In genomic region chr1:15764269-15764764, GRCh38 we compare ENCODE assay signal across 18 cellular contexts. TPM values are rescaled to one million over a fixed set of nuclear protein-coding genes. Genes with fewer than 3 reads are reported as not detected.
A peak's percentile ranks its signal among the peaks of the same experiment; 100 is the strongest.
DNase-seq lines count a peak whose midpoint lies in the region; ATAC-seq and TF ChIP-seq lines count a peak whose summit lies in the region.
"Had no signal": no experiment of that assay in that cellular context is flagged by ENCODE, and none has a peak within 500 bp of the region (broad histone marks: within the 10 kb centered on the region; RNA-seq: fewer than 3 reads in every experiment).

No MANE protein-coding gene starts in this region.

- peaks cover 33% of the 10 kb centered on the region for H3K4me1 Mint-ChIP-seq in endothelial cell (ENCODE audit: unreplicated experiment)

- H3K9me3 ChIP-seq in left ventricle myocardium inferior (replicated peaks) (no peaks in the 10 kb centered on the region), mucosa of rectum (ENCODE audit: control insufficient read depth in 2 of 2, low read length in 2 of 2) (no peaks in the 10 kb centered on the region)
- H3K9me3 ChIP-seq: MG63, spleen had no signal

- H3K27ac Mint-ChIP-seq in endothelial cell (ENCODE audit: unreplicated experiment): peak overlapping the region; percentile 31

- ATAC-seq in left cardiac atrium (no peak), HG02610 (IDR thresholded peaks at IDR 0.05; ENCODE audit: unreplicated experiment) (no peak)
- ATAC-seq: GM12878 had no signal

- H3K36me3 ChIP-seq in left ventricle myocardium inferior (peaks cover 27% of the 10 kb centered on the region), mucosa of rectum (ENCODE audit: control insufficient read depth in 2 of 2, insufficient read depth in 2 of 2, low read length in 2 of 2) (peaks cover 34 to 40% of the 10 kb centered on the region in 2 donors)
- H3K36me3 ChIP-seq: MG63 had no signal

- peaks cover 25% of the 10 kb centered on the region for H3K27me3 ChIP-seq in left ventricle myocardium inferior (ENCODE audit: low read depth)
- no peaks in the 10 kb centered on the region for H3K27me3 ChIP-seq in mucosa of rectum (ENCODE audit: control insufficient read depth in 2 of 2, insufficient read depth in 2 of 2, low read length in 2 of 2)
- H3K27me3 ChIP-seq: MG63 had no signal

- DNase-seq in left ventricle myocardium inferior (no peak), left cardiac atrium (no peak), endothelial cell (ENCODE audit: low spot score) (no peak), NCI-H2107 treated with DMSO at 0.1 percent for 48 hours (lab: John Stamatoyannopoulos, UW; ENCODE audit: unreplicated experiment) (no peak), NCI-H1694 (lab: John Stamatoyannopoulos, UW) (no peak), NCI-H2029 treated with DMSO at 0.1 percent for 48 hours (lab: John Stamatoyannopoulos, UW) (no peak)
- DNase-seq: activated CD8-positive, alpha-beta memory T cell treated with anti-CD3 and anti-CD28 coated beads for 24 hours; activated naive CD4-positive, alpha-beta T cell treated with anti-CD3 and anti-CD28 coated beads, Interleukin-2, amount 50 U/mL, for 16 hours; DND-41; MG63; NCI-H2227 treated with DMSO at 0.1 percent for 48 hours; SHP77; spleen had no signal

- peak overlapping the region; percentile 32 to 34 for H3K9ac ChIP-seq in mucosa of rectum (ENCODE audit: low read depth in 1 of 2, low read length in 2 of 2)

- no peak for TF ChIP-seq CTCF in left ventricle myocardium inferior (IDR thresholded peaks at IDR 0.05; ENCODE audit: borderline replicate concordance)
- TF ChIP-seq CTCF in endothelial cell (IDR thresholded peaks at IDR 0.05; ENCODE audit: unreplicated experiment): no peak

- H3K4me1 ChIP-seq in left ventricle myocardium inferior (peaks cover 66% of the 10 kb centered on the region), mucosa of rectum (ENCODE audit: control insufficient read depth in 2 of 2, insufficient read depth in 2 of 2, low read length in 2 of 2) (peaks cover 26 to 37% of the 10 kb centered on the region in 2 donors)

- H3K27ac ChIP-seq in left ventricle myocardium inferior (replicated peaks) (peak overlapping the region; percentile 56), mucosa of rectum (ENCODE audit: low read depth in 2 of 2, low read length in 2 of 2) (peak overlapping the region; percentile 80 to 89)

- peak overlapping the region; percentile 77 for H3K4me3 Mint-ChIP-seq in endothelial cell (ENCODE audit: unreplicated experiment)

- no peaks in the 10 kb centered on the region for H3K9me3 Mint-ChIP-seq in endothelial cell (ENCODE audit: unreplicated experiment)

- H3K36me3 Mint-ChIP-seq in endothelial cell (ENCODE audit: low read depth, unreplicated experiment): peaks cover 40% of the 10 kb centered on the region

- H3K4me3 ChIP-seq in left ventricle myocardium inferior (no peak overlapping the region), mucosa of rectum (ENCODE audit: low read length in 2 of 2) (peak overlapping the region; percentile 14 to 34)
- H3K4me3 ChIP-seq: GM12878, MG63, spleen had no signal

- intact Hi-C loops in left ventricle myocardium inferior (cut with micrococcal nuclease) (no loop called here), left cardiac atrium (cut with DNase I) (no loop called here)

- H3K27me3 Mint-ChIP-seq in endothelial cell (ENCODE audit: unreplicated experiment): peaks cover 16% of the 10 kb centered on the region

RNA-seq across cellular contexts. Expression of gene FBLIM1, which starts 5.7 kb away (rescaled TPM):
- total RNA-seq in left ventricle myocardium inferior (89.1 TPM), left cardiac atrium (10 to 100 TPM; 75.1 to 82.8 TPM), endothelial cell (ENCODE audit: unreplicated experiment) (198 TPM)

RNA-seq across cellular contexts. Expression of gene TMEM82, which starts 22.0 kb away (rescaled TPM):
- total RNA-seq in left ventricle myocardium inferior (not detected), left cardiac atrium (not detected), endothelial cell (ENCODE audit: unreplicated experiment) (not detected)
- total RNA-seq: cerebellum, GM12878, spleen, urinary bladder had no signal

RNA-seq across cellular contexts. Expression of gene SLC25A34, which starts 28.3 kb away (rescaled TPM):
- total RNA-seq in left ventricle myocardium inferior (34.0 TPM), left cardiac atrium (1 to 10 TPM; 5.4 to 7.3 TPM), endothelial cell (ENCODE audit: unreplicated experiment) (3.5 TPM)

RNA-seq across cellular contexts. Expression of gene UQCRHL, which starts 43.1 kb away (rescaled TPM):
- total RNA-seq in left ventricle myocardium inferior (6.0 TPM), left cardiac atrium (1 to 10 TPM; 3.9 to 4.0 TPM), endothelial cell (ENCODE audit: unreplicated experiment) (2.4 TPM)
